Comparison of ENCODE assay signal across 1 cellular context in genomic region chr9:91773166-91773565, GRCh38.
TF ChIP-seq lines count a peak whose summit lies in the region.

No MANE protein-coding gene starts in this region.

TF ChIP-seq in SK-N-SH, 30 proteins besides CTCF, POLR2A, EP300 and RAD21 (continued from another document):
- no peak for TF ChIP-seq FOXM1 (IDR thresholded peaks at IDR 0.05; ENCODE audit: low read depth)
- no peak for TF ChIP-seq MEF2A (IDR thresholded peaks at IDR 0.05; ENCODE audit: borderline replicate concordance, low read depth)
TF ChIP-seq in SK-N-SH: peak in this region for 0.
